Comparison of ENCODE assay signal across 28 cellular contexts in genomic region chr12:102568151-102568815, GRCh38.
DNase-seq lines count a peak whose midpoint lies in the region; ATAC-seq and TF ChIP-seq lines count a peak whose summit lies in the region.
"Had no signal": no experiment of that assay in that cellular context is flagged by ENCODE, and none has a peak within 500 bp of the region (broad histone marks: within the 10 kb centered on the region; RNA-seq: fewer than 3 reads in every experiment).

No MANE protein-coding gene starts in this region.

- H3K27ac Mint-ChIP-seq in HFFc6 = peak overlapping the region; percentile 95
- H3K27ac Mint-ChIP-seq: activated CD8-positive, alpha-beta T cell treated with anti-CD3 and anti-CD28 coated beads for 36 hours; activated naive CD4-positive, alpha-beta T cell treated with anti-CD3 and anti-CD28 coated beads, Interleukin-2, amount 50 U/mL, for 72 hours; activated T-helper 2 cell treated with anti-CD3 and anti-CD28 coated beads, Interferon-gamma antibody, Interleukin-2, Interleukin-4, amounts not matched to agents 10 μg/mL and 5 μg/mL and 100 μg/mL, durations not matched to agents 14 hours and 24 hours and 36 hours; B cell; stimulated activated naive CD8-positive, alpha-beta T cell treated with anti-CD3 and anti-CD28 coated beads, Interleukin-15, Interleukin-2, amounts not matched to agents 100 ng/mL and 50 ng/mL, for 24 hours had no signal

- DNase-seq in A172 (ENCODE audit: low spot score) = peak; percentile 7
- DNase-seq in HFFc6 = no peak
- DNase-seq in astrocyte of the hippocampus (ENCODE audit: low read depth, low spot score) = peak; percentile 2
- no peak for DNase-seq in stimulated activated naive CD4-positive, alpha-beta T cell treated with Interleukin-2 at 50 U/mL for 16 hours (lab: John Stamatoyannopoulos, UW)
- DNase-seq in Kasumi-1 (lab: John Stamatoyannopoulos, UW) = no peak
- DNase-seq in GF-D8 (lab: John Stamatoyannopoulos, UW) = no peak
- DNase-seq: 8988T; activated CD8-positive, alpha-beta T cell treated with anti-CD3 and anti-CD28 coated beads for 36 hours; aorta; caudate nucleus; dermis blood vessel endothelial cell; DMS153; GDM1; GOT3; kidney; MV-4-11; NCI-H1436 treated with DMSO at 0.1 percent for 48 hours; NCI-H2107; NCI-H748 treated with DMSO at 0.1 percent for 48 hours; psoas muscle had no signal

- no peak for TF ChIP-seq CTCF in HFFc6 (IDR thresholded peaks at IDR 0.05)

- peaks cover 7% of the 10 kb centered on the region for H3K9me3 ChIP-seq in mesodermal cell (ENCODE audit: control insufficient read depth, low read length)

- H3K36me3 ChIP-seq in mesodermal cell (ENCODE audit: control insufficient read depth, insufficient read depth, low read length) = no peaks in the 10 kb centered on the region
- H3K36me3 ChIP-seq: SJCRH30 had no signal

- peak overlapping the region; percentile 81 for H3K27ac ChIP-seq in mesodermal cell (ENCODE audit: low read depth, low read length, severe bottlenecking)
- H3K27ac ChIP-seq: psoas muscle had no signal

- H3K27me3 Mint-ChIP-seq in HFFc6 (ENCODE audit: insufficient read depth) = no peaks in the 10 kb centered on the region; the same call in 1 of the 2 replicates

- peaks cover 60% of the 10 kb centered on the region for H3K4me1 Mint-ChIP-seq in HFFc6 (ENCODE audit: low read depth)
- H3K4me1 Mint-ChIP-seq: B cell had no signal

- peaks cover 25% of the 10 kb centered on the region for H3K4me1 ChIP-seq in mesodermal cell (ENCODE audit: control insufficient read depth, insufficient read depth, low read length, poor library complexity, severe bottlenecking)
- H3K4me1 ChIP-seq: psoas muscle had no signal

- H3K9me3 Mint-ChIP-seq in HFFc6 = no peaks in the 10 kb centered on the region; the same call in 1 of the 2 replicates
- H3K9me3 Mint-ChIP-seq: activated CD8-positive, alpha-beta T cell treated with anti-CD3 and anti-CD28 coated beads for 36 hours; activated T-helper 2 cell treated with anti-CD3 and anti-CD28 coated beads, Interferon-gamma antibody, Interleukin-2, Interleukin-4, amounts not matched to agents 10 μg/mL and 5 μg/mL and 100 μg/mL, durations not matched to agents 14 hours and 24 hours and 36 hours had no signal

- no peak overlapping the region; the same call in 1 of the 2 replicates for H3K4me3 Mint-ChIP-seq in HFFc6
- H3K4me3 Mint-ChIP-seq: activated CD8-positive, alpha-beta T cell treated with anti-CD3 and anti-CD28 coated beads for 36 hours; B cell; stimulated activated naive CD8-positive, alpha-beta T cell treated with anti-CD3 and anti-CD28 coated beads, Interleukin-15, Interleukin-2, amounts not matched to agents 100 ng/mL and 50 ng/mL, for 24 hours had no signal

- no peak overlapping the region for H3K4me3 ChIP-seq in mesodermal cell (ENCODE audit: extremely low read depth, insufficient read depth, low read length, poor library complexity, severe bottlenecking)
- H3K4me3 ChIP-seq: psoas muscle, SJCRH30 had no signal

- ATAC-seq in esophagus mucosa = no peak
- ATAC-seq: activated CD4-positive, CD25-positive, alpha-beta regulatory T cell treated with anti-CD3 and anti-CD28 coated beads, Interleukin-2, amount 50 U/mL, for 24 hours; activated CD8-positive, alpha-beta T cell treated with anti-CD3 and anti-CD28 coated beads for 36 hours; activated naive CD4-positive, alpha-beta T cell treated with anti-CD3 and anti-CD28 coated beads, Interleukin-2, amount 50 U/mL, for 72 hours; psoas muscle had no signal

- H3K36me3 Mint-ChIP-seq in HFFc6 (ENCODE audit: low read depth) = peaks cover 9% of the 10 kb centered on the region
- H3K36me3 Mint-ChIP-seq: activated naive CD4-positive, alpha-beta T cell treated with anti-CD3 and anti-CD28 coated beads, Interleukin-2, amount 50 U/mL, for 72 hours had no signal

- 83 to 96% methylated on average over 2 to 3 of the region's 4 CpGs for WGBS in mesodermal cell (ENCODE audit: insufficient coverage in 2 of 2), 2 experiments

Comparison
In these comparisons a context has a peak if more than half of its experiments do, and no peak if none do; other contexts are left out.
1. DNase-seq: peak in A172 (single experiment) and astrocyte of the hippocampus (single experiment); none in HFFc6 (single experiment), stimulated activated naive CD4-positive, alpha-beta T cell treated with Interleukin-2 at 50 U/mL for 16 hours (single experiment), Kasumi-1 (0 of 2) and GF-D8 (single experiment).